19 cellular contexts compared by ENCODE assay signal in the genomic region with DNA sequence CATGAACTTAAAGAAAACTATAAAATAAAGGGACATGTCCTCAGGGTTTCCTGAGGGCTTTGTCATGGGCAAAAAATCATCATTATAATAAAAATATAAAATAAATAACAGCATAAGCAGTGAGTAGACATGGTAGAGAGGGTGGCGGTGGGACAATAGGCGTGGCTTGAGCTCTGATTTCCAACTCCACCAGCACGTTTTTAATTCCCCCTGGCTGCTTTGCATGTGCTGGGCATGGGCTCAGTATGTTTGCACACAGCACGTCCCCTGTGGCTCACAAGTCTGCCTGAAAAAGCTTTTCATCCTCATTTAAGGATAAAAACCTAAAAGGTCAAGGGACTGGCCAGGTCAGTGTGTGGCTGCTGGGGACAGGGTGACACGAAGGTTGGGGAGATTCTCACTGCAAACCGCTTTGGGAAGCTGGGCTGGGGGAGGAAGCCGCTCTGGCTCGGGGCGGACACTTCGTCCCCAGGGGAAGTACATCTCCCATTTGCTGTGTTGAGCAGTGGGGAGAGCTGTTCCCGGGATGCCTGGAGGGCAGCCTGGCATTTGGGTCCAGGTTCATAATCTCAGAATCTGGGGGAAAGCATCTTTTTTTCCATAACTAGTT. TPM values are rescaled to one million over a fixed set of nuclear protein-coding genes. Genes with fewer than 3 reads are reported as not detected.
DNase-seq lines count a peak whose midpoint lies in the region; ATAC-seq and TF ChIP-seq lines count a peak whose summit lies in the region.
"Had no signal": no experiment of that assay in that cellular context is flagged by ENCODE, and none has a peak within 500 bp of the region (broad histone marks: within the 10 kb centered on the region; RNA-seq: fewer than 3 reads in every experiment).

No MANE protein-coding gene starts in this region.

- TF ChIP-seq CTCF in IMR-90 (conservative IDR thresholded peaks at IDR 0.05; ENCODE audit: low read depth, low read length) (no peak), WTC11 (IDR thresholded peaks at IDR 0.05) (no peak)

- H3K4me1 ChIP-seq in IMR-90 (ENCODE audit: control insufficient read depth, insufficient read depth, low read length): peaks cover 6% of the 10 kb centered on the region; the same call in 1 of the 2 replicates
- no peaks in the 10 kb centered on the region for H3K4me1 ChIP-seq in mesendoderm (ENCODE audit: control insufficient read depth, low read depth, low read length)
- H3K4me1 ChIP-seq: upper lobe of left lung had no signal

- no peak overlapping the region for H4K91ac ChIP-seq in IMR-90 (ENCODE audit: insufficient read depth, low read depth, low read length)

- H3K14ac ChIP-seq in IMR-90 (replicated peaks; ENCODE audit: low read depth, low read length): no peak overlapping the region

- H3K18ac ChIP-seq in IMR-90 (ENCODE audit: low read depth, low read length) (no peak overlapping the region), mesendoderm (ENCODE audit: low read length) (no peak overlapping the region)

- no peak overlapping the region for H3K4me3 ChIP-seq in IMR-90 (ENCODE audit: insufficient read depth, low read depth, low read length)
- H3K4me3 ChIP-seq in mesendoderm (ENCODE audit: low read length): no peak overlapping the region
- H3K4me3 ChIP-seq: esophagus muscularis mucosa, left ventricle myocardium inferior, upper lobe of left lung had no signal

- peaks cover 7% of the 10 kb centered on the region for H3K36me3 Mint-ChIP-seq in WTC11
- H3K36me3 Mint-ChIP-seq in activated naive CD4-positive, alpha-beta T cell treated with anti-CD3 and anti-CD28 coated beads, Interleukin-2, amount 10 ng/mL, durations not matched to agents 7 days and 5 days: no peaks in the 10 kb centered on the region
- H3K36me3 Mint-ChIP-seq: CD4-positive, CD25-positive, alpha-beta regulatory T cell had no signal

- no peak overlapping the region for H2BK15ac ChIP-seq in IMR-90 (ENCODE audit: low read depth, low read length)
- H2BK15ac ChIP-seq in mesendoderm (replicated peaks; ENCODE audit: low read depth): no peak overlapping the region

- H3K9me1 ChIP-seq in IMR-90 (ENCODE audit: insufficient read depth, low read length): no peaks in the 10 kb centered on the region

- H3K27ac ChIP-seq in IMR-90 (ENCODE audit: insufficient read depth, low read length) (no peak overlapping the region), mesendoderm (ENCODE audit: low read depth, low read length) (no peak overlapping the region)
- H3K27ac ChIP-seq: esophagus muscularis mucosa, left ventricle myocardium inferior, upper lobe of left lung had no signal

- dilution Hi-C loops in IMR-90 (cut with HindIII; ENCODE audit: low sequenced_read_pairs, unreplicated experiment): no loop called here

- no peaks in the 10 kb centered on the region for H4K20me1 ChIP-seq in IMR-90 (ENCODE audit: insufficient read depth, low read length)

- intact Hi-C loops in IMR-90 (cut with micrococcal nuclease): loop anchor here (2.0 kb wide), 1 partner anchor 496 kb away; no protein-coding TSS in a partner anchor

- POLR2A ChIA-PET in IMR-90 (lab: Charles Lee; ENCODE audit: unreplicated experiment): no interaction called here
- POLR2A ChIA-PET in WTC11 (lab: Charles Lee): no interaction called here

- H4K8ac ChIP-seq in IMR-90 (ENCODE audit: low read depth in 2 of 2, low read length in 2 of 2) (no peak overlapping the region), mesendoderm (ENCODE audit: low read depth, low read length) (no peak overlapping the region)

- H2BK5ac ChIP-seq in IMR-90 (ENCODE audit: low read depth, low read length, poor library complexity, severe bottlenecking) (no peak overlapping the region), mesendoderm (ENCODE audit: low read length) (no peak overlapping the region)

- no peak overlapping the region for H2AK9ac ChIP-seq in IMR-90 (replicated peaks; ENCODE audit: low read depth, low read length, poor library complexity)

- TF ChIP-seq RAD21 in IMR-90 (IDR thresholded peaks at IDR 0.05; ENCODE audit: low read length): no peak

- no peak overlapping the region for H3K27ac Mint-ChIP-seq in WTC11
- H3K27ac Mint-ChIP-seq in activated naive CD4-positive, alpha-beta T cell treated with anti-CD3 and anti-CD28 coated beads, Interleukin-2, amount 10 ng/mL, durations not matched to agents 7 days and 5 days: no peak overlapping the region
- H3K27ac Mint-ChIP-seq: activated naive CD8-positive, alpha-beta T cell had no signal

- H4K5ac ChIP-seq in IMR-90 (ENCODE audit: low read depth, low read length): no peak overlapping the region
- no peak overlapping the region for H4K5ac ChIP-seq in mesendoderm (ENCODE audit: low read length)

- H3K4me3 Mint-ChIP-seq in WTC11: peak overlapping the region; percentile 55
- no peak overlapping the region for H3K4me3 Mint-ChIP-seq in activated naive CD4-positive, alpha-beta T cell treated with anti-CD3 and anti-CD28 coated beads, Interleukin-2, amount 10 ng/mL, durations not matched to agents 7 days and 5 days
- H3K4me3 Mint-ChIP-seq: activated naive CD8-positive, alpha-beta T cell; CD4-positive, CD25-positive, alpha-beta regulatory T cell had no signal

- BruUV-seq in IMR-90 (replicated peaks; lab: Mats Ljungman, UMichigan): no TSS peak

- H3K4ac ChIP-seq in IMR-90 (ENCODE audit: low read depth, low read length): no peak overlapping the region
- H3K4ac ChIP-seq in mesendoderm (ENCODE audit: low read depth, low read length): no peak overlapping the region

- H3K4me2 ChIP-seq in IMR-90 (ENCODE audit: low read depth, low read length) (peak overlapping the region; percentile 39; the same call in 1 of the 2 replicates), mesendoderm (ENCODE audit: low read length) (peak overlapping the region; percentile 40)

- H3K23ac ChIP-seq in IMR-90 (ENCODE audit: low read depth, low read length) (no peak overlapping the region), mesendoderm (ENCODE audit: low read length) (no peak overlapping the region)

- peak; percentile 51 for ATAC-seq in IMR-90 (ENCODE audit: low read depth)
- ATAC-seq in WTC11: peak; percentile 18; the same call in 1 of the 2 replicates
- no peak for ATAC-seq in GM18861 (IDR thresholded peaks at IDR 0.05; ENCODE audit: unreplicated experiment)

- peaks cover 19% of the 10 kb centered on the region for H3K9me3 Mint-ChIP-seq in WTC11
- H3K9me3 Mint-ChIP-seq in activated naive CD4-positive, alpha-beta T cell treated with anti-CD3 and anti-CD28 coated beads, Interleukin-2, amount 10 ng/mL, durations not matched to agents 7 days and 5 days: peaks cover 4% of the 10 kb centered on the region

- H3K4me1 Mint-ChIP-seq in WTC11: peaks cover 6% of the 10 kb centered on the region
- H3K4me1 Mint-ChIP-seq in activated naive CD4-positive, alpha-beta T cell treated with anti-CD3 and anti-CD28 coated beads, Interleukin-2, amount 10 ng/mL, durations not matched to agents 7 days and 5 days: no peaks in the 10 kb centered on the region

- H3K9me3 ChIP-seq in IMR-90 (ENCODE audit: control insufficient read depth, insufficient read depth, low read length): peaks cover 7% of the 10 kb centered on the region

- H2AK5ac ChIP-seq in IMR-90 (ENCODE audit: low read depth, low read length): no peak overlapping the region
- H2AK5ac ChIP-seq in mesendoderm (ENCODE audit: low read length): no peak overlapping the region

- CTCF ChIA-PET in IMR-90 (lab: Yijun Ruan, JAX): interaction anchor here (0.7 kb wide), 1 partner anchor 408 kb away, joined by 3 read pairs; no protein-coding TSS in a partner anchor
- CTCF ChIA-PET in WTC11 (lab: Charles Lee): interaction anchor here (1.0 to 1.7 kb wide), 4 partner anchors 30 to 223 kb away, joined by 3 to 5 read pairs (median 4); a partner anchor contains a TSS
- CTCF ChIA-PET in activated naive CD4-positive, alpha-beta T cell treated with anti-CD3 and anti-CD28 coated beads, Interleukin-2, amount 10 ng/mL, durations not matched to agents 7 days and 5 days (lab: Charles Lee): interaction anchor here (1.3 to 1.4 kb wide), 3 partner anchors 35 to 220 kb away, joined by 3 read pairs; no protein-coding TSS in a partner anchor

- H3K27me3 ChIP-seq in IMR-90 (ENCODE audit: control insufficient read depth, insufficient read depth, low read length) (peaks cover 39% of the 10 kb centered on the region), mesendoderm (ENCODE audit: insufficient read depth, low read length, poor library complexity) (no peaks in the 10 kb centered on the region)

- in situ Hi-C loops in IMR-90 (cut with MboI; ENCODE audit: low sequenced_read_pairs): no loop called here

- H3K79me2 ChIP-seq in mesendoderm (ENCODE audit: control insufficient read depth, insufficient read depth, low read length): no peaks in the 10 kb centered on the region

- peak; percentile 48 for DNase-seq in Daoy (ENCODE audit: low read depth)
- DNase-seq in IMR-90: no peak
- DNase-seq in WTC11 (ENCODE audit: low spot score): no peak
- peak; percentile 13 for DNase-seq in mesendoderm
- DNase-seq in activated naive CD4-positive, alpha-beta T cell treated with anti-CD3 and anti-CD28 coated beads, Interleukin-2, amount 10 ng/mL, durations not matched to agents 7 days and 5 days: no peak
- no peak for DNase-seq in SKM-1 treated with dmso at 0.1 percent for 144 hours (lab: John Stamatoyannopoulos, UW; ENCODE audit: unreplicated experiment)
- no peak for DNase-seq in H4 (ENCODE audit: low spot score)
- DNase-seq: activated CD4-positive, alpha-beta T cell treated with anti-CD3 and anti-CD28 coated beads, Interleukin-2, amount 50 U/mL, for 48 hours; activated T-cell treated with anti-CD3 and anti-CD28 coated beads, Interleukin-2, amount 50 U/mL, for 1 hour; CD4-positive, CD25-positive, alpha-beta regulatory T cell; hippocampal formation; left ventricle myocardium inferior; NCI-H510A; OCI-M1; stimulated activated naive CD4-positive, alpha-beta T cell treated with Interleukin-2 at 50 U/mL for 16 hours had no signal

- H3K79me1 ChIP-seq in IMR-90 (ENCODE audit: low read depth in 1 of 2, low read length in 2 of 2) (no peaks in the 10 kb centered on the region), mesendoderm (ENCODE audit: low read length) (no peaks in the 10 kb centered on the region)

- H3K56ac ChIP-seq in IMR-90 (ENCODE audit: extremely low read depth, insufficient read depth, low read length): no peak overlapping the region
- H3K56ac ChIP-seq in mesendoderm (ENCODE audit: low read length): peak overlapping the region; percentile 64

- H2BK120ac ChIP-seq in IMR-90 (ENCODE audit: low read depth, low read length): no peak overlapping the region
- no peak overlapping the region for H2BK120ac ChIP-seq in mesendoderm (ENCODE audit: low read depth, low read length)

- no peak for TF ChIP-seq POLR2A in IMR-90 (IDR thresholded peaks at IDR 0.05; ENCODE audit: low read depth, low read length)

- no peak overlapping the region for H3K9ac ChIP-seq in IMR-90 (ENCODE audit: low read depth, low read length)
- H3K9ac ChIP-seq in mesendoderm (ENCODE audit: low read length): peak overlapping the region; percentile 24

- H2AFZ ChIP-seq in IMR-90 (replicated peaks; ENCODE audit: low read length, poor library complexity): peak overlapping the region; percentile 54

- 0% methylated on average over 3 of the region's 11 CpGs; no CpG with 5 or more reads in 1 of the 2 experiments for WGBS in IMR-90 (ENCODE audit: extremely low coverage in 2 of 2, insufficient read length in 1 of 2), 2 experiments
- WGBS in mesendoderm (ENCODE audit: extremely low coverage, insufficient coverage, low lambda C conversion rate): no CpG with 5 or more reads among the region's 11 CpGs

- peaks cover 35% of the 10 kb centered on the region for H3K27me3 Mint-ChIP-seq in WTC11 (ENCODE audit: low read depth)
- H3K27me3 Mint-ChIP-seq in activated naive CD4-positive, alpha-beta T cell treated with anti-CD3 and anti-CD28 coated beads, Interleukin-2, amount 10 ng/mL, durations not matched to agents 7 days and 5 days: peaks cover 54% of the 10 kb centered on the region

- no peaks in the 10 kb centered on the region for H3K36me3 ChIP-seq in IMR-90 (ENCODE audit: control insufficient read depth, insufficient read depth, low read length)
- no peaks in the 10 kb centered on the region for H3K36me3 ChIP-seq in mesendoderm (ENCODE audit: control insufficient read depth, insufficient read depth, low read length)
- H3K36me3 ChIP-seq: esophagus muscularis mucosa, left ventricle myocardium inferior, upper lobe of left lung had no signal

- no peak overlapping the region for H2BK20ac ChIP-seq in IMR-90 (ENCODE audit: low read depth, low read length)

RNA-seq across cellular contexts. Expression of a gene that starts 32.6 kb away (rescaled TPM):
- 20.6 and 26.3 TPM in 2 replicates for total RNA-seq in Daoy (2014; rRNA removed; shearing (Covaris generic))
- total RNA-seq in IMR-90 (2012; rRNA removed) (not detected in 2 replicates), WTC11 (2021) (0.57 to 1.9 TPM (median 0.89 TPM) in 3 replicates)
- polyA plus RNA-seq in IMR-90 (2012; rRNA removed): not detected in 2 replicates
- not detected in 2 replicates for polyA plus RNA-seq in IMR-90 (2012; cell fraction: cytosol; rRNA removed)
- 0.03 and 0.05 TPM in 2 replicates for polyA plus RNA-seq in IMR-90 (2012; cell fraction: nucleus; rRNA removed; ENCODE audit: low replicate concordance)
- polyA plus RNA-seq in mesendoderm (2013, experiment 1 of 2): 0.44 TPM
- polyA plus RNA-seq in mesendoderm (2013, experiment 2 of 2): 0.32 TPM
- 0.41 TPM in 1 of 2 replicates, not detected in the other for total RNA-seq in H4 (2014; rRNA removed; shearing (Covaris generic))
- total RNA-seq: CD4-positive, CD25-positive, alpha-beta regulatory T cell; esophagus muscularis mucosa; upper lobe of left lung had no signal
- polyA plus RNA-seq: CD4-positive, CD25-positive, alpha-beta regulatory T cell had no signal

RNA-seq across cellular contexts. Expression of a gene that starts 58.0 kb away (rescaled TPM):
- 35.5 and 46.8 TPM in 2 replicates for total RNA-seq in Daoy (2014; rRNA removed; shearing (Covaris generic))
- total RNA-seq in IMR-90 (2012; rRNA removed): 29.2 and 35.3 TPM in 2 replicates
- 24.3 and 25.8 TPM in 2 replicates for polyA plus RNA-seq in IMR-90 (2012; rRNA removed)
- 11.8 and 21.7 TPM in 2 replicates for polyA plus RNA-seq in IMR-90 (2012; cell fraction: cytosol; rRNA removed)
- 12.6 and 27.2 TPM in 2 replicates for polyA plus RNA-seq in IMR-90 (2012; cell fraction: nucleus; rRNA removed; ENCODE audit: low replicate concordance)
- 11.3 to 15.4 TPM (median 12.4 TPM) in 3 replicates for total RNA-seq in WTC11 (2021)
- polyA plus RNA-seq in mesendoderm (2013, experiment 1 of 2): 13.2 TPM
- polyA plus RNA-seq in mesendoderm (2013, experiment 2 of 2): 14.1 TPM
- 25.2 and 39.2 TPM in 2 replicates for total RNA-seq in H4 (2014; rRNA removed; shearing (Covaris generic))

Comparison
In these comparisons a context has a peak if more than half of its experiments do, and no peak if none do; other contexts are left out.
1. DNase-seq: peak in Daoy (single experiment) and mesendoderm (single experiment); none in IMR-90 (single experiment), WTC11 (single experiment), activated naive CD4-positive, alpha-beta T cell treated with anti-CD3 and anti-CD28 coated beads, Interleukin-2, amount 10 ng/mL, durations not matched to agents 7 days and 5 days (single experiment), SKM-1 treated with dmso at 0.1 percent for 144 hours (single experiment) and H4 (single experiment).